ENCODE assay signal across 17 cellular contexts in the genomic region with DNA sequence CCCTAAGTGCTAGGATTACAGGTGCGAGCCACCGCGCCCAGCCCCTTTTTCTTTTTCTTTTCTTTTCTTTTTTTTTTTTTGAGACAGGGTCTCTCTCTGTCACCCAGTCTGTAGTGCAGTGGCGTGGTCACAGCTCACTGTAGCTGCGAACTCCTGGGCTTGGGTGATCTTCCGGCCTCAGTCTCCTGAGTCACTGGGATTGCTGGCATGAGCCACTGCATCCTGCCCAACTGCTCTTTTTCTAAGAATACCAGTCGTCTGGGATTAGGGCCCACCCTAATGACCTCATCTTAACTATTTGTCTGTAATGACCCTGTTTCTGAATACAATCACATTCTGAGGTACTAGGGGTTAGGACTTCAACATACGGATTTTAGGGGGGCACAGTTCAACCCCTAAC. TPM values are rescaled to one million over a fixed set of nuclear protein-coding genes. Genes with fewer than 3 reads are reported as not detected.
DNase-seq lines count a peak whose midpoint lies in the region; ATAC-seq, FAIRE-seq and TF ChIP-seq lines count a peak whose summit lies in the region.
"Had no signal": no experiment of that assay in that cellular context is flagged by ENCODE, and none has a peak within 500 bp of the region (broad histone marks: within the 10 kb centered on the region; RNA-seq: fewer than 3 reads in every experiment).

No MANE protein-coding gene starts in this region.

- no peak overlapping the region for H3K4me3 ChIP-seq in astrocyte of the spinal cord (ENCODE audit: low read depth, low read length)
- H3K4me3 ChIP-seq in ovary, result no peak overlapping the region
- H3K4me3 ChIP-seq: left lung, SJSA1 had no signal

- in situ Hi-C loops in astrocyte of the spinal cord (cut with HindIII; ENCODE audit: low sequenced_read_pairs), result no loop called here

- DNase-seq in A172 (ENCODE audit: low spot score), result peak; percentile 61
- DNase-seq in H54 (ENCODE audit: insufficient read length, low spot score), result no peak
- peak; percentile 46 for DNase-seq in astrocyte of the spinal cord (ENCODE audit: low read depth, low spot score)
- DNase-seq in islet precursor cell, result peak; percentile 48
- DNase-seq in posterior vena cava (ENCODE audit: low spot score), result no peak
- no peak for DNase-seq in ovary
- no peak for DNase-seq in NCI-H1105 (lab: John Stamatoyannopoulos, UW)
- DNase-seq: activated CD4-positive, CD25-positive, alpha-beta regulatory T cell treated with anti-CD3 and anti-CD28 coated beads, Interleukin-2, amount 50 U/mL, for 72 hours; activated naive CD4-positive, alpha-beta T cell treated with anti-CD3 and anti-CD28 coated beads for 36 hours; left lung; NCI-H2029 treated with DMSO at 0.1 percent for 48 hours; NCI-H510A treated with DMSO at 0.1 percent for 48 hours; occipital lobe; substantia nigra had no signal

- FAIRE-seq in H54 (lab: Jason Lieb, UNC), result peak; percentile 6

- TF ChIP-seq CTCF in astrocyte of the spinal cord (IDR thresholded peaks at IDR 0.05; ENCODE audit: low read depth, low read length) (no peak), ovary (IDR thresholded peaks at IDR 0.05) (no peak)

- peaks cover 1% of the 10 kb centered on the region for H3K4me1 ChIP-seq in ovary (ENCODE audit: insufficient read depth)
- H3K4me1 ChIP-seq: left lung had no signal

- intact Hi-C loops in posterior vena cava (cut with DNase I) (loop anchor here in 1 of 2 donors (5.0 kb wide), 1 partner anchor 245 kb away; no protein-coding TSS in a partner anchor), ovary (cut with DNase I) (no loop called here)

- H3K4me1 Mint-ChIP-seq in activated T-helper 17 cell treated with anti-CD3 and anti-CD28 coated beads, Interleukin-2, amount 50 U/mL, for 72 hours, result peaks cover 4% of the 10 kb centered on the region

- no peak overlapping the region for H3K27ac Mint-ChIP-seq in activated T-helper 17 cell treated with anti-CD3 and anti-CD28 coated beads, Interleukin-2, amount 50 U/mL, for 72 hours
- H3K27ac Mint-ChIP-seq: activated naive CD4-positive, alpha-beta T cell treated with anti-CD3 and anti-CD28 coated beads for 36 hours; T-helper 2 cell treated with Interferon-gamma antibody and Interleukin-4, amounts not matched to agents 5 μg/mL and 100 μg/mL, for 36 hours had no signal

- no peak for ATAC-seq in activated T-helper 17 cell treated with anti-CD3 and anti-CD28 coated beads, Interleukin-2, amount 50 U/mL, for 72 hours (replicated peaks)
- ATAC-seq: left lung had no signal

- no peaks in the 10 kb centered on the region for H3K27me3 Mint-ChIP-seq in activated T-helper 17 cell treated with anti-CD3 and anti-CD28 coated beads, Interleukin-2, amount 50 U/mL, for 72 hours

- TF ChIP-seq EP300 in ovary (IDR thresholded peaks at IDR 0.05), result no peak

- no peaks in the 10 kb centered on the region for H3K27me3 ChIP-seq in ovary
- H3K27me3 ChIP-seq: left lung, SJSA1 had no signal

- no peak for TF ChIP-seq POLR2A in H54 (IDR thresholded peaks at IDR 0.05; ENCODE audit: low read depth, low read length)
- TF ChIP-seq POLR2A in ovary (IDR thresholded peaks at IDR 0.05), result no peak

- H3K9me3 Mint-ChIP-seq in activated T-helper 17 cell treated with anti-CD3 and anti-CD28 coated beads, Interleukin-2, amount 50 U/mL, for 72 hours, result no peaks in the 10 kb centered on the region
- H3K9me3 Mint-ChIP-seq: activated naive CD4-positive, alpha-beta T cell treated with anti-CD3 and anti-CD28 coated beads for 36 hours; T-helper 2 cell treated with Interferon-gamma antibody and Interleukin-4, amounts not matched to agents 5 μg/mL and 100 μg/mL, for 36 hours had no signal

- no peaks in the 10 kb centered on the region for H3K36me3 ChIP-seq in ovary

- no peaks in the 10 kb centered on the region for H3K9me3 ChIP-seq in ovary
- H3K9me3 ChIP-seq: left lung, SJSA1 had no signal

- no peak overlapping the region for H3K4me3 Mint-ChIP-seq in activated T-helper 17 cell treated with anti-CD3 and anti-CD28 coated beads, Interleukin-2, amount 50 U/mL, for 72 hours
- H3K4me3 Mint-ChIP-seq: activated naive CD4-positive, alpha-beta T cell treated with anti-CD3 and anti-CD28 coated beads for 36 hours; T-helper 2 cell treated with Interferon-gamma antibody and Interleukin-4, amounts not matched to agents 5 μg/mL and 100 μg/mL, for 36 hours had no signal

- H3K36me3 Mint-ChIP-seq in activated T-helper 17 cell treated with anti-CD3 and anti-CD28 coated beads, Interleukin-2, amount 50 U/mL, for 72 hours (ENCODE audit: low read depth), result peaks cover 45% of the 10 kb centered on the region

- 73 to 82% (median 81%) methylated on average over 8 of the region's 8 CpGs for WGBS in ovary, 3 donors

- no peak overlapping the region for H3K27ac ChIP-seq in ovary
- H3K27ac ChIP-seq: left lung, SJSA1 had no signal

RNA-seq across cellular contexts. Expression of gene NANS, which starts 34.1 kb away (rescaled TPM):
- total RNA-seq in A172 (2014; rRNA removed; shearing (Covaris generic)), result 153 and 159 TPM in 2 replicates
- total RNA-seq in posterior vena cava (10 to 100 TPM; 25.5 to 31.9 TPM), ovary (10 to 100 TPM; 24.1 to 43.8 (median 33.8) TPM)
- polyA plus RNA-seq in ovary, result 10 to 100 TPM; 28.3 to 41.5 TPM
- total RNA-seq in activated T-helper 17 cell treated with anti-CD3 and anti-CD28 coated beads, Interleukin-2, amount 50 U/mL, for 72 hours, result 10 to 100 TPM; 46.4 to 54.4 TPM

RNA-seq across cellular contexts. Expression of gene ANP32B, which starts 39.3 kb away (rescaled TPM):
- total RNA-seq in A172 (2014; rRNA removed; shearing (Covaris generic)), result 17.3 and 21.2 TPM in 2 replicates
- total RNA-seq in posterior vena cava (10 to 100 TPM; 95.8 to 98.0 TPM), ovary (100 to 1,000 TPM in 5 of 7 donors, 10 to 100 TPM in 2; 41.4 to 167 (median 137) TPM)
- 100 to 1,000 TPM; 162 to 302 TPM for polyA plus RNA-seq in ovary
- total RNA-seq in activated T-helper 17 cell treated with anti-CD3 and anti-CD28 coated beads, Interleukin-2, amount 50 U/mL, for 72 hours, result 100 to 1,000 TPM; 182 to 257 TPM

Comparison
In these comparisons a context has a peak if more than half of its experiments do, and no peak if none do; other contexts are left out.
1. DNase-seq: peak in A172 (single experiment), astrocyte of the spinal cord (single experiment) and islet precursor cell (single experiment); none in H54 (single experiment), posterior vena cava (single experiment), ovary (0 of 5) and NCI-H1105 (single experiment).